Comparison of ENCODE assay signal across 8 cellular contexts in the genomic region with DNA sequence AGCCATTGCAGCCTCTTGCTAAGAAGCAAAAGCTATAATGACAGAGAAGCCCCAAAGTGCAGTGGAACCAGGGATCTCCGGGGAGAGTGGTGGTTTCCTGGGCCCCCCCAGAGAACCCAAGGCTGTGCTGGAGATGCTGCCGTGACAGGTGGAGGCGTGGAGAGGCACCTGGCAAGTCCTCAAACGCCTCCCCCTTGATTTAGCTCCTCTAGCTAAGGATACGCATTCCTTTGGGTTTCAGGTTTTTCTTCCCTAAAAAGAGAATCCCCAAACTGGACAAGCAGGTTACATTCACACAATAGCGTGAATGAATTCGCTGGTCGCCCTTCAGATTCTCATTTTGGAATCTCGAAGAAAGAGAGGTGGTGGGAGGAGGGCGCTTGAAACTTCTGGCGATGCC. TPM values are rescaled to one million over a fixed set of nuclear protein-coding genes. Genes with fewer than 3 reads are reported as not detected.
A peak's percentile ranks its signal among the peaks of the same experiment; 100 is the strongest.
DNase-seq lines count a peak whose midpoint lies in the region; ATAC-seq lines count a peak whose summit lies in the region.

No MANE protein-coding gene starts in this region.

- H3K27me3 Mint-ChIP-seq in activated naive CD4-positive, alpha-beta T cell treated with anti-CD3 and anti-CD28 coated beads, Interleukin-2, amount 50 U/mL, for 24 hours: no peaks in the 10 kb centered on the region
- no peaks in the 10 kb centered on the region for H3K27me3 Mint-ChIP-seq in central memory CD8-positive, alpha-beta T cell

- H3K4me1 ChIP-seq in mesodermal cell (ENCODE audit: control insufficient read depth, insufficient read depth, low read length, poor library complexity, severe bottlenecking) (peaks cover 16% of the 10 kb centered on the region), urinary bladder (ENCODE audit: insufficient read depth) (peaks cover 7% of the 10 kb centered on the region)

- H3K27ac ChIP-seq in mesodermal cell (ENCODE audit: low read depth, low read length, severe bottlenecking) (no peak overlapping the region), urinary bladder (ENCODE audit: low read depth) (peak overlapping the region; percentile 81)

- H3K9me3 Mint-ChIP-seq in activated naive CD4-positive, alpha-beta T cell treated with anti-CD3 and anti-CD28 coated beads, Interleukin-2, amount 50 U/mL, for 24 hours: no peaks in the 10 kb centered on the region
- H3K9me3 Mint-ChIP-seq in activated naive CD4-positive, alpha-beta T cell treated with anti-CD3 and anti-CD28 coated beads, Interleukin-2, amount 50 U/mL, for 72 hours: peaks cover 0 to 5% of the 10 kb centered on the region in 2 donors
- no peaks in the 10 kb centered on the region for H3K9me3 Mint-ChIP-seq in central memory CD8-positive, alpha-beta T cell

- H3K4me3 ChIP-seq in mesodermal cell (ENCODE audit: extremely low read depth, insufficient read depth, low read length, poor library complexity, severe bottlenecking) (peak overlapping the region; percentile 80), urinary bladder (ENCODE audit: low read depth, low read length) (peak overlapping the region; percentile 95)

- ATAC-seq in activated naive CD4-positive, alpha-beta T cell treated with anti-CD3 and anti-CD28 coated beads, Interleukin-2, amount 50 U/mL, for 72 hours: no peak
- no peak for ATAC-seq in central memory CD8-positive, alpha-beta T cell (replicated peaks; ENCODE audit: extremely low read depth, poor library complexity, severe bottlenecking)

- H3K4me1 Mint-ChIP-seq in activated naive CD4-positive, alpha-beta T cell treated with anti-CD3 and anti-CD28 coated beads, Interleukin-2, amount 50 U/mL, for 24 hours: peaks cover 37% of the 10 kb centered on the region
- peaks cover 37% of the 10 kb centered on the region for H3K4me1 Mint-ChIP-seq in central memory CD8-positive, alpha-beta T cell

- DNase-seq in activated naive CD4-positive, alpha-beta T cell treated with anti-CD3 and anti-CD28 coated beads, Interleukin-2, amount 50 U/mL, for 72 hours (ENCODE audit: low spot score in 2 of 2): no peak
- DNase-seq in central memory CD8-positive, alpha-beta T cell (ENCODE audit: low spot score in 2 of 2): no peak
- DNase-seq in midbrain (lab: John Stamatoyannopoulos, UW) (no peak), kidney tubule cell (ENCODE audit: low spot score) (no peak)
- DNase-seq in stimulated activated CD4-positive, alpha-beta T cell treated with anti-CD3 and anti-CD28 coated beads, Interleukin-4, amount 100 ng/mL, for 4 hours: no peak

- peaks cover 10% of the 10 kb centered on the region for H3K36me3 Mint-ChIP-seq in activated naive CD4-positive, alpha-beta T cell treated with anti-CD3 and anti-CD28 coated beads, Interleukin-2, amount 50 U/mL, for 24 hours
- peaks cover 20 to 21% of the 10 kb centered on the region in 2 donors for H3K36me3 Mint-ChIP-seq in activated naive CD4-positive, alpha-beta T cell treated with anti-CD3 and anti-CD28 coated beads, Interleukin-2, amount 50 U/mL, for 72 hours
- H3K36me3 Mint-ChIP-seq in central memory CD8-positive, alpha-beta T cell (ENCODE audit: insufficient read depth): peaks cover 27% of the 10 kb centered on the region

- 48 to 53% methylated on average over 8 to 11 of the region's 11 CpGs for WGBS in mesodermal cell (ENCODE audit: insufficient coverage in 2 of 2), 2 experiments
- WGBS in urinary bladder: 24% methylated on average over 11 of the region's 11 CpGs

- H3K9me3 ChIP-seq in mesodermal cell (ENCODE audit: control insufficient read depth, low read length): no peaks in the 10 kb centered on the region

- peak overlapping the region; percentile 59 for H3K27ac Mint-ChIP-seq in activated naive CD4-positive, alpha-beta T cell treated with anti-CD3 and anti-CD28 coated beads, Interleukin-2, amount 50 U/mL, for 24 hours
- H3K27ac Mint-ChIP-seq in activated naive CD4-positive, alpha-beta T cell treated with anti-CD3 and anti-CD28 coated beads, Interleukin-2, amount 50 U/mL, for 72 hours: peak overlapping the region in 1 of 2 donors; percentile 97
- H3K27ac Mint-ChIP-seq in central memory CD8-positive, alpha-beta T cell (ENCODE audit: low read depth): peak overlapping the region; percentile 98

- H3K36me3 ChIP-seq in mesodermal cell (ENCODE audit: control insufficient read depth, insufficient read depth, low read length) (no peaks in the 10 kb centered on the region), urinary bladder (ENCODE audit: insufficient read depth) (no peaks in the 10 kb centered on the region)

- H3K4me3 Mint-ChIP-seq in activated naive CD4-positive, alpha-beta T cell treated with anti-CD3 and anti-CD28 coated beads, Interleukin-2, amount 50 U/mL, for 24 hours: peak overlapping the region; percentile 98
- H3K4me3 Mint-ChIP-seq in central memory CD8-positive, alpha-beta T cell: peak overlapping the region; percentile 93

RNA-seq across cellular contexts. Expression of gene ATP1A1, which starts 0.9 kb away (rescaled TPM):
- total RNA-seq in activated naive CD4-positive, alpha-beta T cell treated with anti-CD3 and anti-CD28 coated beads, Interleukin-2, amount 50 U/mL, for 72 hours: 100 to 1,000 TPM; 220 to 337 TPM
- polyA plus RNA-seq in mesodermal cell (2013, experiment 1 of 2): 271 TPM
- 244 TPM for polyA plus RNA-seq in mesodermal cell (2013, experiment 2 of 2)
- 63.6 TPM for total RNA-seq in urinary bladder
- 230 TPM for polyA plus RNA-seq in urinary bladder
